In genomic region chr9:137753192-137753765, GRCh38 we compare ENCODE assay signal across 20 cellular contexts.
"Had no signal": no experiment of that assay in that cellular context is flagged by ENCODE, and none has a peak within 500 bp of the region (broad histone marks: within the 10 kb centered on the region; RNA-seq: fewer than 3 reads in every experiment).

No MANE protein-coding gene starts in this region.

- H3K27me3 Mint-ChIP-seq: activated naive CD8-positive, alpha-beta T cell treated with anti-CD3 and anti-CD28 coated beads, Interleukin-2, amount 50 U/mL, for 24 hours; activated T-cell treated with anti-CD3 and anti-CD28 coated beads, Interleukin-2, amount 50 U/mL, for 24 hours; dendritic cell treated with granulocyte-macrophage colony-stimulating factor and Interleukin-4, amounts not matched to agents 40 ng/mL and 50 ng/mL, for 4 days; stimulated activated naive CD8-positive, alpha-beta T cell treated with anti-CD3 and anti-CD28 coated beads, Interleukin-15, amount 100 ng/mL, for 72 hours had no signal

- H3K27ac ChIP-seq: cardiac muscle cell, esophagus muscularis mucosa, ovary, psoas muscle, right atrium auricular region, tibial artery had no signal

- H3K36me3 ChIP-seq: ovary had no signal

- H3K27ac Mint-ChIP-seq: activated CD8-positive, alpha-beta T cell treated with anti-CD3 and anti-CD28 coated beads, Interleukin-2, amount 10 ng/mL, durations not matched to agents 7 days and 5 days; activated naive CD4-positive, alpha-beta T cell treated with anti-CD3 and anti-CD28 coated beads for 36 hours; activated naive CD8-positive, alpha-beta T cell treated with anti-CD3 and anti-CD28 coated beads, Interleukin-2, amount 50 U/mL, for 24 hours; activated T-cell treated with anti-CD3 and anti-CD28 coated beads, Interleukin-2, amount 50 U/mL, for 24 hours; activated T-helper 2 cell treated with anti-CD3 and anti-CD28 coated beads, Interferon-gamma antibody, Interleukin-2, Interleukin-4, amounts not matched to agents 10 μg/mL and 5 μg/mL and 100 μg/mL, durations not matched to agents 14 hours and 24 hours and 36 hours; dendritic cell treated with granulocyte-macrophage colony-stimulating factor and Interleukin-4, amounts not matched to agents 40 ng/mL and 50 ng/mL, for 4 days; T-helper 1 cell treated with Interleukin-12 subunit alpha and Interleukin-12 subunit beta and Interleukin-4 antibody, amounts not matched to agents 30 μg/mL and 1 μg/mL, for 36 hours had no signal

- H3K4me3 Mint-ChIP-seq: activated CD8-positive, alpha-beta T cell treated with anti-CD3 and anti-CD28 coated beads, Interleukin-2, amount 10 ng/mL, durations not matched to agents 7 days and 5 days; activated naive CD4-positive, alpha-beta T cell treated with anti-CD3 and anti-CD28 coated beads for 36 hours; activated naive CD8-positive, alpha-beta T cell treated with anti-CD3 and anti-CD28 coated beads, Interleukin-2, amount 50 U/mL, for 24 hours; activated T-cell treated with anti-CD3 and anti-CD28 coated beads, Interleukin-2, amount 50 U/mL, for 24 hours; dendritic cell treated with granulocyte-macrophage colony-stimulating factor and Interleukin-4, amounts not matched to agents 40 ng/mL and 50 ng/mL, for 4 days; neural crest cell; stimulated activated naive CD8-positive, alpha-beta T cell treated with anti-CD3 and anti-CD28 coated beads, Interleukin-15, amount 100 ng/mL, for 72 hours; T-helper 1 cell treated with Interleukin-12 subunit alpha and Interleukin-12 subunit beta and Interleukin-4 antibody, amounts not matched to agents 30 μg/mL and 1 μg/mL, for 36 hours had no signal

- DNase-seq: activated CD4-positive, alpha-beta T cell treated with anti-CD3 and anti-CD28 coated beads for 48 hours; activated CD8-positive, alpha-beta T cell treated with anti-CD3 and anti-CD28 coated beads, Interleukin-2, amount 10 ng/mL, durations not matched to agents 7 days and 5 days; activated naive CD4-positive, alpha-beta T cell treated with anti-CD3 and anti-CD28 coated beads for 36 hours; activated naive CD8-positive, alpha-beta T cell treated with anti-CD3 and anti-CD28 coated beads, Interleukin-2, amount 50 U/mL, for 24 hours; activated T-cell treated with anti-CD3 and anti-CD28 coated beads, Interleukin-2, amount 50 U/mL, for 24 hours; hypothalamus; mesenchymal stem cell; mucosa of descending colon; ovary; psoas muscle; stimulated activated CD4-positive, alpha-beta T cell treated with anti-CD3 and anti-CD28 coated beads, Interleukin-4, amount 100 ng/mL, for 24 hours; stimulated activated naive CD8-positive, alpha-beta T cell treated with anti-CD3 and anti-CD28 coated beads, Interleukin-15, amount 100 ng/mL, for 72 hours; tibial artery had no signal

- H3K4me1 ChIP-seq: psoas muscle, right atrium auricular region had no signal

- H3K4me3 ChIP-seq: cardiac muscle cell, esophagus muscularis mucosa, mucosa of descending colon, ovary, psoas muscle, right atrium auricular region, tibial artery had no signal

- ATAC-seq: activated CD8-positive, alpha-beta T cell treated with anti-CD3 and anti-CD28 coated beads, Interleukin-2, amount 10 ng/mL, durations not matched to agents 7 days and 5 days; activated naive CD8-positive, alpha-beta T cell treated with anti-CD3 and anti-CD28 coated beads, Interleukin-2, amount 50 U/mL, for 24 hours; mucosa of descending colon; psoas muscle; stimulated activated naive CD8-positive, alpha-beta T cell treated with anti-CD3 and anti-CD28 coated beads, Interleukin-15, amount 100 ng/mL, for 72 hours had no signal

- H3K9me3 ChIP-seq: ovary had no signal

- H3K9me3 Mint-ChIP-seq: activated naive CD8-positive, alpha-beta T cell treated with anti-CD3 and anti-CD28 coated beads, Interleukin-2, amount 50 U/mL, for 24 hours had no signal

- H3K27me3 ChIP-seq: cardiac muscle cell, esophagus muscularis mucosa, ovary, right atrium auricular region, tibial artery had no signal
